Comparison of ENCODE assay signal across 9 cellular contexts in genomic region chr17:31494259-31495048, GRCh38.
DNase-seq lines count a peak whose midpoint lies in the region; ATAC-seq and TF ChIP-seq lines count a peak whose summit lies in the region.
"Had no signal": no experiment of that assay in that cellular context is flagged by ENCODE, and none has a peak within 500 bp of the region (broad histone marks: within the 10 kb centered on the region; RNA-seq: fewer than 3 reads in every experiment).

No MANE protein-coding gene starts in this region.

- WGBS in suprapubic skin, result 50% methylated on average over 11 of the region's 12 CpGs

- DNase-seq in CD14-positive monocyte (ENCODE audit: low spot score) (peak; percentile 85), LoVo (ENCODE audit: low spot score) (peak; percentile 20), activated T-cell treated with anti-CD3 and anti-CD28 coated beads for 4 hours (peak; percentile 52), memory B cell (ENCODE audit: low spot score in 2 of 2) (peak in 1 of 2 donors; percentile 56), superior temporal gyrus (ENCODE audit: extremely low spot score) (no peak), suprapubic skin (ENCODE audit: low spot score in 2 of 2) (no peak), amygdala (lab: John Stamatoyannopoulos, UW) (no peak)

- peaks cover 3% of the 10 kb centered on the region for H3K27me3 ChIP-seq in suprapubic skin

- TF ChIP-seq EP300 in suprapubic skin (IDR thresholded peaks at IDR 0.05), result no peak

- H3K36me3 Mint-ChIP-seq in CD14-positive monocyte, result peaks cover 15% of the 10 kb centered on the region in 2 donors
- no peaks in the 10 kb centered on the region for H3K36me3 Mint-ChIP-seq in memory B cell
- H3K36me3 Mint-ChIP-seq: brain had no signal

- H3K36me3 ChIP-seq in suprapubic skin, result no peaks in the 10 kb centered on the region

- H3K27ac ChIP-seq in suprapubic skin, result no peak overlapping the region

- H3K4me3 Mint-ChIP-seq in CD14-positive monocyte, result peak overlapping the region; percentile 69 to 88
- peak overlapping the region; percentile 77 for H3K4me3 Mint-ChIP-seq in memory B cell

- TF ChIP-seq CTCF in CD14-positive monocyte (IDR thresholded peaks at IDR 0.05), result no peak
- TF ChIP-seq CTCF in suprapubic skin (IDR thresholded peaks at IDR 0.05), result no peak

- intact Hi-C loops in CD14-positive monocyte (cut with micrococcal nuclease), result loop anchor here in 1 of 2 donors (5.0 to 10.0 kb wide), 3 partner anchors 90 to 542 kb away; partner anchors contain the start of gene EVI2B

- H3K9me3 ChIP-seq in suprapubic skin, result no peaks in the 10 kb centered on the region

- H3K9me3 Mint-ChIP-seq in CD14-positive monocyte (no peaks in the 10 kb centered on the region), memory B cell (no peaks in the 10 kb centered on the region)
- H3K9me3 Mint-ChIP-seq: brain had no signal

- no peak for TF ChIP-seq POLR2A in suprapubic skin (IDR thresholded peaks at IDR 0.05)

- H3K4me1 Mint-ChIP-seq in CD14-positive monocyte (peaks cover 66% of the 10 kb centered on the region), memory B cell (peaks cover 69% of the 10 kb centered on the region)

- peaks cover 69% of the 10 kb centered on the region for H3K4me1 ChIP-seq in suprapubic skin

- no peak overlapping the region for H3K4me3 ChIP-seq in suprapubic skin

- ATAC-seq in GM19395 (IDR thresholded peaks at IDR 0.05; ENCODE audit: unreplicated experiment) (peak; percentile 55), memory B cell (ENCODE audit: low read depth) (peak; percentile 70)

- H3K27me3 Mint-ChIP-seq in CD14-positive monocyte (ENCODE audit: low read depth in 3 of 3) (peaks cover 3 to 12% (median 8%) of the 10 kb centered on the region in 3 donors), memory B cell (no peaks in the 10 kb centered on the region)

- peak overlapping the region; percentile 96 to 99 (median 98) for H3K27ac Mint-ChIP-seq in CD14-positive monocyte
- H3K27ac Mint-ChIP-seq in memory B cell, result peak overlapping the region; percentile 93
- H3K27ac Mint-ChIP-seq: brain had no signal

Comparison
In these comparisons a context has a peak if more than half of its experiments do, and no peak if none do; other contexts are left out.
1. DNase-seq: peak in CD14-positive monocyte (single experiment), LoVo (single experiment) and activated T-cell treated with anti-CD3 and anti-CD28 coated beads for 4 hours (single experiment); none in superior temporal gyrus (single experiment), suprapubic skin (0 of 2) and amygdala (0 of 56).